Comparison of ENCODE assay signal across 14 cellular contexts in the genomic region with DNA sequence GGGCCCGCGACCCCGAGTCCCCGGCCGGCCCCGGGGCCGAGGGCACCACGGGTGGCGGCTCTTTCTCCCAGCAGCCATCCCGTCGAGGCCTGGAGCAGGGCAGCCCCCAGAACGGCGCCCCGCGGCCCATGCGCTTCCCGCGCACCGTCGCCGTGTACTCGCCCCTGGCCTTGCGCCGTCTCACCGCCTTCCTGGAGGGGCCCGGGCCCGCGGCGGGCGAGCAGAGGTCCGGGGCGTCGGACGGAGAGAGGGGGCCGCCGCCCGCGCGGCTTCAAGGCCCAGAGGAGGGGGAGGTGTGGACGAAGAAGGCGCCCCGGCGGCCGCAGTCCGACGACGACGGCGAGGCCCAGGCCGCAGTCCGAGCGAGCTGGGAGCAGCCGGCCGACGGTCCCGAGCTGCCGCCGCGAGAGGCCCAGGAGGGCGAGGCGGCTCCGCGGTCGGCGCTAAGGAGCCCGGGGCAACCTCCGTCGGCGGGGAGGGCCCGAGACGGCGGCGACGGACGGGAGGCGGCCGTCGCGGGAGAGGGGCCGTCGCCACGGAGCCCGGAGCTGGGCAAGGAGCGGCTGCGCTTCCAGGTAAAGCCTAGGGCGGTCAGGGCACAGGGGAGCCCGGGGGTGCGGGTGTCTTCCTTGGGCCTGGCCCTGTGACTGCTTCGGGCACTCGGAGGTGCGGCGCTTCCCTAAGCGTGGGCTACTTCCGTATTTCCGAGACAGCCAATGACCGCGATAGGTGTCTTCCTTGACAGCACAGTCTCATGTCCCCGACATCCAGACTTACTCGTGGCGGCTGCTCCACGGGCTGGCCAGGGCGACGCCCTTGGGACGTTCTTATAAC. TPM values are rescaled to one million over a fixed set of nuclear protein-coding genes. Genes with fewer than 3 reads are reported as not detected.
A peak's percentile ranks its signal among the peaks of the same experiment; 100 is the strongest.
DNase-seq lines count a peak whose midpoint lies in the region; ATAC-seq and TF ChIP-seq lines count a peak whose summit lies in the region.
"Had no signal": no experiment of that assay in that cellular context is flagged by ENCODE, and none has a peak within 500 bp of the region (broad histone marks: within the 10 kb centered on the region; RNA-seq: fewer than 3 reads in every experiment).

No MANE protein-coding gene starts in this region.

- TF ChIP-seq EP300 in esophagus muscularis mucosa (IDR thresholded peaks at IDR 0.05), result no peak

- no peaks in the 10 kb centered on the region for H3K4me1 Mint-ChIP-seq in natural killer cell treated with Interleukin-12 subunit alpha and Interleukin-12 subunit beta and Interleukin-15 and Interleukin-18, amount 100 ng/mL, for 72 hours (ENCODE audit: low read depth in 2 of 2)

- no peaks in the 10 kb centered on the region for H3K9me3 ChIP-seq in right cardiac atrium (ENCODE audit: control insufficient read depth, low read length)
- H3K9me3 ChIP-seq in esophagus muscularis mucosa, result no peaks in the 10 kb centered on the region

- peaks cover 14 to 30% of the 10 kb centered on the region in 2 donors for H3K27me3 Mint-ChIP-seq in natural killer cell treated with Interleukin-12 subunit alpha and Interleukin-12 subunit beta and Interleukin-15 and Interleukin-18, amount 100 ng/mL, for 72 hours

- H3K27me3 ChIP-seq in right cardiac atrium (ENCODE audit: control insufficient read depth, insufficient read depth) (no peaks in the 10 kb centered on the region), esophagus muscularis mucosa (peaks cover 0 to 60% (median 33%) of the 10 kb centered on the region in 4 donors)

- no peaks in the 10 kb centered on the region for H3K36me3 Mint-ChIP-seq in natural killer cell treated with Interleukin-12 subunit alpha and Interleukin-12 subunit beta and Interleukin-15 and Interleukin-18, amount 100 ng/mL, for 72 hours

- H3K36me3 ChIP-seq in esophagus muscularis mucosa, result no peaks in the 10 kb centered on the region

- H3K4me1 ChIP-seq in right cardiac atrium (ENCODE audit: control insufficient read depth, insufficient read depth, low read length) (peaks cover 3% of the 10 kb centered on the region), esophagus muscularis mucosa (peaks cover 0 to 22% (median 19%) of the 10 kb centered on the region in 4 donors)

- intact Hi-C loops in right cardiac atrium (cut with DNase I), result no loop called here
- intact Hi-C loops in cardiac septum (cut with DNase I), result no loop called here
- intact Hi-C loops in esophagus muscularis mucosa (cut with DNase I), result no loop called here

- H3K9me3 Mint-ChIP-seq in natural killer cell treated with Interleukin-12 subunit alpha and Interleukin-12 subunit beta and Interleukin-15 and Interleukin-18, amount 100 ng/mL, for 72 hours, result no peaks in the 10 kb centered on the region
- H3K9me3 Mint-ChIP-seq: activated naive CD4-positive, alpha-beta T cell treated with anti-CD3 and anti-CD28 coated beads, Interleukin-2, amount 50 U/mL, for 72 hours had no signal

- TF ChIP-seq POLR2A in esophagus muscularis mucosa (IDR thresholded peaks at IDR 0.05; ENCODE audit: low read depth), result no peak

- H3K4me3 Mint-ChIP-seq in natural killer cell treated with Interleukin-12 subunit alpha and Interleukin-12 subunit beta and Interleukin-15 and Interleukin-18, amount 100 ng/mL, for 72 hours, result no peak overlapping the region

- peak overlapping the region; percentile 47 for H3K4me3 ChIP-seq in right cardiac atrium (ENCODE audit: low read length)
- peak overlapping the region; percentile 46 to 56 (median 49) for H3K4me3 ChIP-seq in esophagus muscularis mucosa

- ATAC-seq in right cardiac atrium (peak; percentile 19 to 38), GM18861 (IDR thresholded peaks at IDR 0.05; ENCODE audit: unreplicated experiment) (no peak), GM21528 (IDR thresholded peaks at IDR 0.05; ENCODE audit: low FRiP score, unreplicated experiment) (no peak)
- peak; percentile 40 to 45 for ATAC-seq in natural killer cell treated with Interleukin-12 subunit alpha and Interleukin-12 subunit beta and Interleukin-15 and Interleukin-18, amount 100 ng/mL, for 72 hours
- ATAC-seq: PC-3 had no signal

- H3K27ac ChIP-seq in right cardiac atrium (ENCODE audit: low read length), result no peak overlapping the region
- H3K27ac ChIP-seq in esophagus muscularis mucosa (replicated peaks in 1 of 4), result no peak overlapping the region

- no peak overlapping the region for H3K27ac Mint-ChIP-seq in natural killer cell treated with Interleukin-12 subunit alpha and Interleukin-12 subunit beta and Interleukin-15 and Interleukin-18, amount 100 ng/mL, for 72 hours
- H3K27ac Mint-ChIP-seq: activated naive CD4-positive, alpha-beta T cell treated with anti-CD3 and anti-CD28 coated beads, Interleukin-2, amount 50 U/mL, for 72 hours had no signal

- no peak for TF ChIP-seq CTCF in esophagus muscularis mucosa (IDR thresholded peaks at IDR 0.05)

- WGBS in right cardiac atrium, result 7% methylated on average over 104 of the region's 104 CpGs
- WGBS in esophagus muscularis mucosa, result 30% methylated on average over 24 of the region's 104 CpGs

- DNase-seq in right cardiac atrium, result peak in 1 of 3 donors; percentile 37
- no peak for DNase-seq in cardiac septum (ENCODE audit: low spot score)
- DNase-seq in esophagus muscularis mucosa (ENCODE audit: extremely low spot score), result no peak
- DNase-seq in natural killer cell treated with Interleukin-12 subunit alpha and Interleukin-12 subunit beta and Interleukin-15 and Interleukin-18, amount 100 ng/mL, for 72 hours (ENCODE audit: low spot score), result no peak
- no peak for DNase-seq in SHP77 treated with DMSO at 0.1 percent for 48 hours (lab: John Stamatoyannopoulos, UW)
- DNase-seq in stimulated activated CD4-positive, alpha-beta T cell treated with anti-CD3 and anti-CD28 coated beads, Interleukin-12 subunit alpha, Interleukin-12 subunit beta, amount 100 ng/mL, for 4 hours, result no peak
- DNase-seq: left cardiac atrium, NCI-H2107, PC-3 had no signal

RNA-seq across cellular contexts. Expression of a gene that starts 0.8 kb away (rescaled TPM):
- total RNA-seq in right cardiac atrium, result not detected
- polyA plus RNA-seq in right cardiac atrium, result not detected
- not detected for total RNA-seq in cardiac septum
- total RNA-seq in esophagus muscularis mucosa, result not detected
- not detected for total RNA-seq in natural killer cell treated with Interleukin-12 subunit alpha and Interleukin-12 subunit beta and Interleukin-15 and Interleukin-18, amount 100 ng/mL, for 72 hours
- total RNA-seq: activated naive CD4-positive, alpha-beta T cell treated with anti-CD3 and anti-CD28 coated beads, Interleukin-2, amount 50 U/mL, for 72 hours; left cardiac atrium; PC-3; renal cortical epithelial cell had no signal
- polyA plus RNA-seq: BJ had no signal

RNA-seq across cellular contexts. Expression of a gene that starts 7.8 kb away (rescaled TPM):
- total RNA-seq in right cardiac atrium, result under 1 TPM in 1 of 4 donors, not detected in 3; 0.25 TPM
- 0.09 TPM for polyA plus RNA-seq in right cardiac atrium
- 0.35 TPM for total RNA-seq in cardiac septum
- under 1 TPM in 3 of 4 donors, not detected in 1; 0.32 to 0.66 (median 0.46) TPM for total RNA-seq in esophagus muscularis mucosa
- total RNA-seq in natural killer cell treated with Interleukin-12 subunit alpha and Interleukin-12 subunit beta and Interleukin-15 and Interleukin-18, amount 100 ng/mL, for 72 hours, result under 1 TPM in 1 of 2 donors, not detected in 1; 0.39 TPM
- total RNA-seq: activated naive CD4-positive, alpha-beta T cell treated with anti-CD3 and anti-CD28 coated beads, Interleukin-2, amount 50 U/mL, for 72 hours; PC-3 had no signal
- polyA plus RNA-seq: BJ had no signal

Comparison
In these comparisons a context has a peak if more than half of its experiments do, and no peak if none do; other contexts are left out.
1. ATAC-seq: peak in right cardiac atrium (2 of 2) and natural killer cell treated with Interleukin-12 subunit alpha and Interleukin-12 subunit beta and Interleukin-15 and Interleukin-18, amount 100 ng/mL, for 72 hours (2 of 2); none in GM18861 (single experiment) and GM21528 (single experiment).